Comparison of ENCODE assay signal across 25 cellular contexts in genomic region chr7:128743112-128743772, GRCh38. TPM values are rescaled to one million over a fixed set of nuclear protein-coding genes. Genes with fewer than 3 reads are reported as not detected.
DNase-seq lines count a peak whose midpoint lies in the region; ATAC-seq, FAIRE-seq and TF ChIP-seq lines count a peak whose summit lies in the region.
"Had no signal": no experiment of that assay in that cellular context is flagged by ENCODE, and none has a peak within 500 bp of the region (broad histone marks: within the 10 kb centered on the region; RNA-seq: fewer than 3 reads in every experiment).

No MANE protein-coding gene starts in this region.

- H3K36me3 ChIP-seq in adrenal gland (replicated peaks in 1 of 2) = no peaks in the 10 kb centered on the region
- H3K36me3 ChIP-seq in upper lobe of right lung = peaks cover 2% of the 10 kb centered on the region
- no peaks in the 10 kb centered on the region for H3K36me3 ChIP-seq in kidney (ENCODE audit: control insufficient read depth in 1 of 2, insufficient read depth in 2 of 2, low read length in 2 of 2)
- H3K36me3 ChIP-seq: prostate gland, thyroid gland had no signal

- H3K27me3 Mint-ChIP-seq in activated T-cell treated with anti-CD3 and anti-CD28 coated beads, Interleukin-2, amount 50 U/mL, for 24 hours = no peaks in the 10 kb centered on the region

- peaks cover 70% of the 10 kb centered on the region for H3K4me1 Mint-ChIP-seq in activated T-cell treated with anti-CD3 and anti-CD28 coated beads, Interleukin-2, amount 50 U/mL, for 24 hours (ENCODE audit: low read depth)

- H3K27ac ChIP-seq in adrenal gland (no peak overlapping the region), upper lobe of right lung (peak overlapping the region; percentile 3), kidney (ENCODE audit: low read depth in 2 of 2, low read length in 2 of 2) (no peak overlapping the region)
- H3K27ac ChIP-seq: 22Rv1, prostate gland, thyroid gland had no signal

- intact Hi-C loops in adrenal gland (cut with DNase I) (no loop called here), upper lobe of right lung (cut with DNase I) (no loop called here), kidney (cut with DNase I) (no loop called here)

- H3K27me3 ChIP-seq in adrenal gland (no peaks in the 10 kb centered on the region), upper lobe of right lung (no peaks in the 10 kb centered on the region)
- H3K27me3 ChIP-seq: BLaER1 treated with 17β-estradiol and CSF1 and Interleukin-3, amounts not matched to agents 10 nM and 100 nM; thyroid gland had no signal

- H3K9me3 Mint-ChIP-seq in activated T-cell treated with anti-CD3 and anti-CD28 coated beads, Interleukin-2, amount 50 U/mL, for 24 hours = no peaks in the 10 kb centered on the region
- H3K9me3 Mint-ChIP-seq: immature natural killer cell, natural killer cell had no signal

- H3K9ac ChIP-seq in kidney (ENCODE audit: low read length in 2 of 2) = no peak overlapping the region

- peak overlapping the region; percentile 18 for H3K27ac Mint-ChIP-seq in activated T-cell treated with anti-CD3 and anti-CD28 coated beads, Interleukin-2, amount 50 U/mL, for 24 hours

- no peak for TF ChIP-seq CTCF in adrenal gland (IDR thresholded peaks at IDR 0.05)
- no peak for TF ChIP-seq CTCF in fibroblast of villous mesenchyme (IDR thresholded peaks at IDR 0.05; ENCODE audit: insufficient read depth, low read depth, low read length)
- TF ChIP-seq CTCF in upper lobe of right lung (IDR thresholded peaks at IDR 0.05) = no peak
- no peak for TF ChIP-seq CTCF in kidney (IDR thresholded peaks at IDR 0.05; ENCODE audit: borderline replicate concordance, extremely low read depth, insufficient read depth)

- H3K36me3 Mint-ChIP-seq in activated T-cell treated with anti-CD3 and anti-CD28 coated beads, Interleukin-2, amount 50 U/mL, for 24 hours (ENCODE audit: low read depth) = peaks cover 68% of the 10 kb centered on the region
- H3K36me3 Mint-ChIP-seq: natural killer cell had no signal

- H3K4me3 ChIP-seq in adrenal gland (no peak overlapping the region), fibroblast of villous mesenchyme (ENCODE audit: low read depth, low read length) (no peak overlapping the region), upper lobe of right lung (no peak overlapping the region), kidney (ENCODE audit: low read length in 2 of 2) (no peak overlapping the region)
- H3K4me3 ChIP-seq: BLaER1 treated with 17β-estradiol and CSF1 and Interleukin-3, amounts not matched to agents 10 nM and 100 nM; prostate gland; thyroid gland had no signal

- 59 to 71% (median 66%) methylated on average over 7 of the region's 7 CpGs for WGBS in adrenal gland, 4 donors

- FAIRE-seq in kidney (lab: Jason Lieb, UNC) = no peak
- FAIRE-seq: endometrium had no signal

- no peak for DNase-seq in activated T-cell treated with anti-CD3 and anti-CD28 coated beads, Interleukin-2, amount 50 U/mL, for 24 hours
- DNase-seq in activated T-cell treated with anti-CD3 and anti-CD28 coated beads for 4 hours (no peak), adrenal gland (peak in 6 of 7 donors; percentile 27 to 66 (median 38)), fibroblast of villous mesenchyme (ENCODE audit: low read depth) (peak; percentile 53), upper lobe of right lung (no peak), iPS-NIHi11 (ENCODE audit: low spot score) (no peak), kidney (no peak)
- DNase-seq: activated CD4-positive, CD25-positive, alpha-beta regulatory T cell treated with anti-CD3 and anti-CD28 coated beads, Interleukin-2, amount 50 U/mL, for 72 hours; activated effector memory CD4-positive, alpha-beta T cell treated with Interleukin-2 at 50 U/mL for 16 hours; amniotic stem cell; HCEC 1CT; immature natural killer cell; natural killer cell; NCI-H146; NCI-H2227 treated with DMSO at 0.1 percent for 48 hours; SHP77; stimulated activated CD4-positive, alpha-beta T cell treated with anti-CD3 and anti-CD28 coated beads, Interleukin-12 subunit alpha, Interleukin-12 subunit beta, amount 100 ng/mL, for 4 hours; thyroid gland had no signal

- no peak overlapping the region for H3K4me3 Mint-ChIP-seq in activated T-cell treated with anti-CD3 and anti-CD28 coated beads, Interleukin-2, amount 50 U/mL, for 24 hours
- H3K4me3 Mint-ChIP-seq: immature natural killer cell, natural killer cell had no signal

- H3K9me3 ChIP-seq in adrenal gland (replicated peaks in 1 of 3) (no peaks in the 10 kb centered on the region), upper lobe of right lung (no peaks in the 10 kb centered on the region), kidney (ENCODE audit: control insufficient read depth in 1 of 2, low read length in 2 of 2) (no peaks in the 10 kb centered on the region)
- H3K9me3 ChIP-seq: BLaER1 treated with 17β-estradiol and CSF1 and Interleukin-3, amounts not matched to agents 10 nM and 100 nM; prostate gland; thyroid gland had no signal

- no peak for TF ChIP-seq POLR2A in adrenal gland (IDR thresholded peaks at IDR 0.05)

- H3K4me1 ChIP-seq in adrenal gland (replicated peaks in 1 of 2) (peaks cover 18 to 45% of the 10 kb centered on the region in 2 donors), upper lobe of right lung (peaks cover 23% of the 10 kb centered on the region), kidney (ENCODE audit: control insufficient read depth in 1 of 2, insufficient read depth in 1 of 2, low read depth in 1 of 2, low read length in 2 of 2) (peaks cover 10 to 18% of the 10 kb centered on the region in 2 donors)

- no peak for ATAC-seq in upper lobe of right lung
- no peak for ATAC-seq in HG03095 (IDR thresholded peaks at IDR 0.05; ENCODE audit: unreplicated experiment)
- ATAC-seq: natural killer cell had no signal

RNA-seq across cellular contexts. Expression of gene CALU, which starts 4.1 kb away (rescaled TPM):
- total RNA-seq in adrenal gland (100 to 1,000 TPM in 2 of 8 donors, 10 to 100 TPM in 6; 56.7 to 151 (median 86.9) TPM), fibroblast of villous mesenchyme (689 and 855 TPM in 2 replicates), upper lobe of right lung (100 TPM), kidney (75.1 TPM)
- polyA plus RNA-seq in adrenal gland (100 to 1,000 TPM in 1 of 3 donors, 10 to 100 TPM in 2; 16.0 to 199 (median 27.1) TPM), kidney (ENCODE audit: insufficient read depth, low read depth, low replicate concordance) (32.9 TPM)

RNA-seq across cellular contexts. Expression of gene OPN1SW, which starts 32.4 kb away (rescaled TPM):
- not detected for total RNA-seq in adrenal gland
- not detected for polyA plus RNA-seq in adrenal gland
- total RNA-seq in fibroblast of villous mesenchyme = not detected in 2 replicates
- not detected for total RNA-seq in upper lobe of right lung
- total RNA-seq in kidney = not detected
- not detected for polyA plus RNA-seq in kidney (ENCODE audit: insufficient read depth, low read depth, low replicate concordance)
- total RNA-seq: lung microvascular endothelial cell; natural killer cell; prostate gland; T-helper 2 cell treated with Interferon-gamma antibody and Interleukin-4, amounts not matched to agents 100 ng/mL and 5 ng/mL, for 36 hours; thyroid gland had no signal
- polyA plus RNA-seq: immature natural killer cell had no signal

RNA-seq across cellular contexts. Expression of gene CCDC136, which starts 48.5 kb away (rescaled TPM):
- 1 to 10 TPM in 7 of 8 donors, under 1 TPM in 1; 0.35 to 6.2 (median 3.9) TPM for total RNA-seq in adrenal gland
- polyA plus RNA-seq in adrenal gland = 10 to 100 TPM in 1 of 3 donors, 1 to 10 TPM in 2; 4.0 to 10.9 (median 5.3) TPM
- total RNA-seq in fibroblast of villous mesenchyme = 9.9 and 10.6 TPM in 2 replicates
- 3.1 TPM for total RNA-seq in upper lobe of right lung
- total RNA-seq in kidney = 4.2 TPM
- 1.4 TPM for polyA plus RNA-seq in kidney (ENCODE audit: insufficient read depth, low read depth, low replicate concordance)

Comparison
In these comparisons a context has a peak if more than half of its experiments do, and no peak if none do; other contexts are left out.
1. DNase-seq: peak in adrenal gland (6 of 7) and fibroblast of villous mesenchyme (single experiment); none in activated T-cell treated with anti-CD3 and anti-CD28 coated beads, Interleukin-2, amount 50 U/mL, for 24 hours (single experiment), activated T-cell treated with anti-CD3 and anti-CD28 coated beads for 4 hours (single experiment), upper lobe of right lung (single experiment), iPS-NIHi11 (single experiment) and kidney (single experiment).